Comparison of ENCODE assay signal across 1 cellular context in genomic region chr20:17681741-17682102, GRCh38.
TF ChIP-seq lines count a peak whose summit lies in the region.

No MANE protein-coding gene starts in this region.

TF ChIP-seq in H1, 55 proteins besides CTCF, POLR2A, EP300 and RAD21:
- TF ChIP-seq SRF (IDR thresholded peaks at IDR 0.05; ENCODE audit: low read depth, low read length) = no peak
- TF ChIP-seq EGR1 (IDR thresholded peaks at IDR 0.05; ENCODE audit: borderline replicate concordance, low read depth, low read length) = no peak
- no peak for TF ChIP-seq CREB1 (IDR thresholded peaks at IDR 0.05)
- TF ChIP-seq SIX5 (IDR thresholded peaks at IDR 0.05; ENCODE audit: low read depth, low read length) = no peak
- TF ChIP-seq PHF8 (conservative IDR thresholded peaks at IDR 0.05; ENCODE audit: low read depth, low read length) = 0 out of 2 replicates have a peak, but pooled peaks have one; percentile 22
- no peak for TF ChIP-seq SAP30 (IDR thresholded peaks at IDR 0.05; ENCODE audit: insufficient read depth, insufficient replicate concordance, low read length)
- no peak for TF ChIP-seq RNF2 (IDR thresholded peaks at IDR 0.05; ENCODE audit: borderline replicate concordance, low read depth, low read length, missing control alignments, poor library complexity, severe bottlenecking)
- peak; percentile 24 for TF ChIP-seq KDM4A (IDR thresholded peaks at IDR 0.05; ENCODE audit: low read depth, low read length, severe bottlenecking)
- TF ChIP-seq MAFK (IDR thresholded peaks at IDR 0.05; ENCODE audit: low read depth, low read length) = no peak
- TF ChIP-seq GABPA (IDR thresholded peaks at IDR 0.05; ENCODE audit: borderline replicate concordance, insufficient read depth, low read length) = no peak
- no peak for TF ChIP-seq RFX5 (IDR thresholded peaks at IDR 0.05; ENCODE audit: borderline replicate concordance, low read depth, low read length)
- TF ChIP-seq TEAD4 (IDR thresholded peaks at IDR 0.05; ENCODE audit: low read depth, low read length) = no peak
- TF ChIP-seq KDM1A (IDR thresholded peaks at IDR 0.05; ENCODE audit: borderline replicate concordance, low read length) = no peak
- no peak for TF ChIP-seq ATF3 (IDR thresholded peaks at IDR 0.05; ENCODE audit: insufficient read depth, low read depth, low read length)
